8 cellular contexts compared by ENCODE assay signal in genomic region chr9:5627686-5628085, GRCh38. TPM values are rescaled to one million over a fixed set of nuclear protein-coding genes. Genes with fewer than 3 reads are reported as not detected.
DNase-seq lines count a peak whose midpoint lies in the region; ATAC-seq and TF ChIP-seq lines count a peak whose summit lies in the region.
"Not testable (repeated sequence)": the region's sequence is repeated elsewhere in the genome, so short reads cannot be mapped to it uniquely, and the experiment has no call there.

No MANE protein-coding gene starts in this region.

- not testable (repeated sequence) for H2BK20ac ChIP-seq in H9 (ENCODE audit: low read depth, low read length, poor library complexity, severe bottlenecking)

- H3K18ac ChIP-seq in H9 (ENCODE audit: insufficient read length, low read depth, low read length): not testable (repeated sequence)

- H3K4me2 ChIP-seq in H9 (ENCODE audit: insufficient read depth, insufficient read length, low read length): peak overlapping the region; percentile 97

- WGBS in H9 (ENCODE audit: extremely low coverage, insufficient read length, low lambda C conversion rate): no CpG with 5 or more reads among the region's 11 CpGs

- peak overlapping the region in 1 of 3 experiments; percentile 89; a peak in 1 of 7 replicates for H3K27ac Mint-ChIP-seq in H9
- H3K27ac Mint-ChIP-seq in activated naive CD4-positive, alpha-beta T cell treated with anti-CD3 and anti-CD28 coated beads for 36 hours: peak overlapping the region; percentile 100
- peak overlapping the region; percentile 92 to 95 (median 93) for H3K27ac Mint-ChIP-seq in nephron
- H3K27ac Mint-ChIP-seq in stimulated activated naive B cell treated with anti-CD40 and anti-IgM and Interleukin-4, amounts not matched to agents 10 μg/mL and 1 μg/mL and 100 μg/mL, for 72 hours: peak overlapping the region; percentile 97

- H3K9me3 Mint-ChIP-seq in H9; activated naive CD4-positive, alpha-beta T cell treated with anti-CD3 and anti-CD28 coated beads for 36 hours; nephron; stimulated activated naive B cell treated with anti-CD40 and anti-IgM and Interleukin-4, amounts not matched to agents 10 μg/mL and 1 μg/mL and 100 μg/mL, for 72 hours: not testable (repeated sequence)

- not testable (repeated sequence) for H3K79me2 ChIP-seq in H9 (ENCODE audit: insufficient read depth, low read length)

- not testable (repeated sequence) for H2AFZ ChIP-seq in H9 (ENCODE audit: low read length)

- H4K91ac ChIP-seq in H9 (ENCODE audit: insufficient read length, low read depth, low read length): not testable (repeated sequence)

- not testable (repeated sequence) for H3T11ph ChIP-seq in H9 (ENCODE audit: low read length)

- not testable (repeated sequence) for H3K9me3 ChIP-seq in H9 (ENCODE audit: control insufficient read depth, low read depth, low read length); duodenal mucosa (ENCODE audit: control insufficient read depth in 1 of 2, low read length in 2 of 2); iPS-15b (ENCODE audit: control insufficient read depth, insufficient read depth, low read length)

- not testable (repeated sequence) for H3K4me1 ChIP-seq in H9 (ENCODE audit: insufficient read depth, low read length); iPS-15b (ENCODE audit: control insufficient read depth, insufficient read depth, low read length)
- peaks cover 29 to 30% of the 10 kb centered on the region in 2 donors for H3K4me1 ChIP-seq in duodenal mucosa (ENCODE audit: control insufficient read depth in 1 of 2, insufficient read depth in 2 of 2, low read length in 2 of 2)

- not testable (repeated sequence) for TF ChIP-seq CTCF in AG04449 (IDR thresholded peaks at IDR 0.05; ENCODE audit: insufficient read depth, low read length, missing control alignments); H9 (conservative IDR thresholded peaks at IDR 0.05); nephron (IDR thresholded peaks at IDR 0.05; ENCODE audit: unreplicated experiment in 3 of 3)

- H3K27ac ChIP-seq in H9 (ENCODE audit: insufficient read length, low read depth, low read length): not testable (repeated sequence)
- H3K27ac ChIP-seq in duodenal mucosa (ENCODE audit: low read depth, low read length): peak overlapping the region; percentile 74

- peak overlapping the region; percentile 80 to 89 for H3K4me3 Mint-ChIP-seq in H9
- peak overlapping the region; percentile 99 for H3K4me3 Mint-ChIP-seq in activated naive CD4-positive, alpha-beta T cell treated with anti-CD3 and anti-CD28 coated beads for 36 hours
- H3K4me3 Mint-ChIP-seq in nephron: peak overlapping the region; percentile 89 to 94 (median 93)
- peak overlapping the region; percentile 88 to 94 for H3K4me3 Mint-ChIP-seq in stimulated activated naive B cell treated with anti-CD40 and anti-IgM and Interleukin-4, amounts not matched to agents 10 μg/mL and 1 μg/mL and 100 μg/mL, for 72 hours

- intact Hi-C loops in activated naive CD4-positive, alpha-beta T cell treated with anti-CD3 and anti-CD28 coated beads for 36 hours (cut with micrococcal nuclease): loop anchor here (1.0 to 10.0 kb wide), 19 partner anchors 9 to 1323 kb away; partner anchors contain the start of genes CD274, ERMP1, GLIS3 and JAK2

- not testable (repeated sequence) for H4K5ac ChIP-seq in H9 (ENCODE audit: insufficient read length, low read depth, low read length)

- H3K56ac ChIP-seq in H9 (ENCODE audit: insufficient read length, low read depth, low read length): not testable (repeated sequence)

- not testable (repeated sequence) for H3K36me3 Mint-ChIP-seq in H9 (ENCODE audit: insufficient read depth in 1 of 3, low read depth in 3 of 3); nephron (ENCODE audit: low read depth)
- H3K36me3 Mint-ChIP-seq in activated naive CD4-positive, alpha-beta T cell treated with anti-CD3 and anti-CD28 coated beads for 36 hours (ENCODE audit: low read depth): peaks cover 15% of the 10 kb centered on the region
- peaks cover 5 to 22% of the 10 kb centered on the region in 2 donors for H3K36me3 Mint-ChIP-seq in stimulated activated naive B cell treated with anti-CD40 and anti-IgM and Interleukin-4, amounts not matched to agents 10 μg/mL and 1 μg/mL and 100 μg/mL, for 72 hours

- H3K23ac ChIP-seq in H9 (ENCODE audit: insufficient read length, low read depth, low read length): not testable (repeated sequence)

- POLR2A ChIA-PET in AG04449 (lab: Yijun Ruan, JAX): interaction anchor here (1.1 to 1.5 kb wide), 2 partner anchors 11 to 77 kb away, joined by 3 to 5 read pairs; no protein-coding TSS in a partner anchor

- peaks cover 11% of the 10 kb centered on the region for H3K23me2 ChIP-seq in H9 (ENCODE audit: insufficient read length, low read depth, low read length, poor library complexity, severe bottlenecking)

- H3K27me3 Mint-ChIP-seq in H9 (ENCODE audit: low read depth); activated naive CD4-positive, alpha-beta T cell treated with anti-CD3 and anti-CD28 coated beads for 36 hours (ENCODE audit: low read depth); nephron (ENCODE audit: low read depth); stimulated activated naive B cell treated with anti-CD40 and anti-IgM and Interleukin-4, amounts not matched to agents 10 μg/mL and 1 μg/mL and 100 μg/mL, for 72 hours: not testable (repeated sequence)

- H3K27me3 ChIP-seq in H9 (ENCODE audit: insufficient read depth, low read length); duodenal mucosa (ENCODE audit: control insufficient read depth in 1 of 2, insufficient read depth in 2 of 2, low read length in 2 of 2); iPS-15b (ENCODE audit: control insufficient read depth, insufficient read depth, low read length): not testable (repeated sequence)

- not testable (repeated sequence) for H2BK12ac ChIP-seq in H9 (ENCODE audit: insufficient read length, low read depth, low read length)

- H3K4me3 ChIP-seq in AG04449 (ENCODE audit: low read depth, low read length): peak overlapping the region; percentile 96
- H3K4me3 ChIP-seq in duodenal mucosa (ENCODE audit: low read depth in 1 of 2, low read length in 2 of 2): peak overlapping the region; percentile 80 to 91
- H3K4me3 ChIP-seq in iPS-15b (ENCODE audit: low read depth, low read length): peak overlapping the region; percentile 47

- H2AK5ac ChIP-seq in H9 (ENCODE audit: insufficient read length, low read length): not testable (repeated sequence)

- not testable (repeated sequence) for H4K20me1 ChIP-seq in H9 (ENCODE audit: control insufficient read depth, insufficient read depth, insufficient read length)

- DNase-seq in AG04449 (ENCODE audit: low read depth, low spot score); H9; stimulated activated naive B cell treated with anti-CD40 and anti-IgM and Interleukin-4, amounts not matched to agents 10 μg/mL and 1 μg/mL and 100 μg/mL, for 72 hours: not testable (repeated sequence)
- peak; percentile 20 for DNase-seq in RPMI8226
- DNase-seq in activated naive CD4-positive, alpha-beta T cell treated with anti-CD3 and anti-CD28 coated beads for 36 hours: peak; percentile 35

- H2BK15ac ChIP-seq in H9 (ENCODE audit: low read depth, low read length): not testable (repeated sequence)

- CTCF ChIA-PET in AG04449 (lab: Yijun Ruan, JAX): interaction anchor here (1.2 to 1.6 kb wide), 3 partner anchors 18 to 123 kb away, joined by 3 to 4 read pairs (median 4); no protein-coding TSS in a partner anchor
- CTCF ChIA-PET in activated naive CD4-positive, alpha-beta T cell treated with anti-CD3 and anti-CD28 coated beads for 36 hours (lab: Charles Lee): interaction anchor here (1.0 to 2.3 kb wide), 4 partner anchors 9 to 38 kb away, joined by 3 to 7 read pairs (median 6); no protein-coding TSS in a partner anchor

- not testable (repeated sequence) for H3K14ac ChIP-seq in H9 (ENCODE audit: insufficient read depth, low read length)

- H3K79me1 ChIP-seq in H9 (ENCODE audit: insufficient read depth, low read depth, low read length, poor library complexity, severe bottlenecking): not testable (repeated sequence)

- not testable (repeated sequence) for H3K36me3 ChIP-seq in duodenal mucosa (ENCODE audit: control insufficient read depth in 1 of 2, insufficient read depth in 2 of 2, low read length in 2 of 2); iPS-15b (ENCODE audit: control insufficient read depth, insufficient read depth, low read length)

- H2BK120ac ChIP-seq in H9 (ENCODE audit: low read depth, low read length, poor library complexity, severe bottlenecking): not testable (repeated sequence)

- H3K9ac ChIP-seq in H9 (ENCODE audit: extremely low read depth, insufficient read length, low read length); iPS-15b (ENCODE audit: low read depth, low read length): not testable (repeated sequence)
- peak overlapping the region; percentile 78 to 80 for H3K9ac ChIP-seq in duodenal mucosa (ENCODE audit: low read depth in 1 of 2, low read length in 2 of 2)

- H2BK5ac ChIP-seq in H9 (ENCODE audit: insufficient read length, low read length): not testable (repeated sequence)

- ATAC-seq in stimulated activated naive B cell treated with anti-CD40 and anti-IgM and Interleukin-4, amounts not matched to agents 10 μg/mL and 1 μg/mL and 100 μg/mL, for 72 hours (replicated peaks): not testable (repeated sequence)

- H3K4me1 Mint-ChIP-seq in H9 (peaks cover 23 to 24% of the 10 kb centered on the region in 2 experiments), nephron (peaks cover 32% of the 10 kb centered on the region)
- H3K4me1 Mint-ChIP-seq in activated naive CD4-positive, alpha-beta T cell treated with anti-CD3 and anti-CD28 coated beads for 36 hours (ENCODE audit: low read depth): peaks cover 57% of the 10 kb centered on the region
- peaks cover 27 to 55% of the 10 kb centered on the region in 2 donors for H3K4me1 Mint-ChIP-seq in stimulated activated naive B cell treated with anti-CD40 and anti-IgM and Interleukin-4, amounts not matched to agents 10 μg/mL and 1 μg/mL and 100 μg/mL, for 72 hours

- H4K8ac ChIP-seq in H9 (replicated peaks; ENCODE audit: insufficient read length, low read depth, low read length): not testable (repeated sequence)

- H3K4ac ChIP-seq in H9 (ENCODE audit: low read depth, low read length): not testable (repeated sequence)

RNA-seq across cellular contexts. Expression of gene RIC1, which starts 1.2 kb away (rescaled TPM):
- total RNA-seq in H9 (2021): 13.7 and 13.8 TPM in 2 replicates
- total RNA-seq in activated naive CD4-positive, alpha-beta T cell treated with anti-CD3 and anti-CD28 coated beads for 36 hours: 10 to 100 TPM; 14.5 to 16.4 TPM
